In genomic region chr17:55768946-55769624, GRCh38 we compare ENCODE assay signal across 1 cellular context.
TF ChIP-seq lines count a peak whose summit lies in the region.

No MANE protein-coding gene starts in this region.

TF ChIP-seq in IMR-90, 13 proteins besides CTCF, POLR2A, EP300 and RAD21 (continued from another document):
- TF ChIP-seq, protein P1, sequence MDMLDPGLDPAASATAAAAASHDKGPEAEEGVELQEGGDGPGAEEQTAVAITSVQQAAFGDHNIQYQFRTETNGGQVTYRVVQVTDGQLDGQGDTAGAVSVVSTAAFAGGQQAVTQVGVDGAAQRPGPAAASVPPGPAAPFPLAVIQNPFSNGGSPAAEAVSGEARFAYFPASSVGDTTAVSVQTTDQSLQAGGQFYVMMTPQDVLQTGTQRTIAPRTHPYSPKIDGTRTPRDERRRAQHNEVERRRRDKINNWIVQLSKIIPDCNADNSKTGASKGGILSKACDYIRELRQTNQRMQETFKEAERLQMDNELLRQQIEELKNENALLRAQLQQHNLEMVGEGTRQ (IDR thresholded peaks at IDR 0.05; ENCODE audit: low read depth, low read length): peak; percentile 50
